ENCODE assay signal across 1 cellular context in genomic region chr1:16149702-16150488, GRCh38.
TF ChIP-seq lines count a peak whose summit lies in the region.

No MANE protein-coding gene starts in this region.

TF ChIP-seq in H1, 55 proteins besides CTCF, POLR2A, EP300 and RAD21:
- TF ChIP-seq HDAC6 (IDR thresholded peaks at IDR 0.05; ENCODE audit: low read depth, low read length) (no peak), GTF2F1 (IDR thresholded peaks at IDR 0.05; ENCODE audit: borderline replicate concordance, low read depth, low read length) (no peak), BRCA1 (IDR thresholded peaks at IDR 0.05; ENCODE audit: low read depth, low read length) (no peak), KDM1A (IDR thresholded peaks at IDR 0.05; ENCODE audit: borderline replicate concordance, low read length) (no peak), YY1 (IDR thresholded peaks at IDR 0.05; ENCODE audit: low read depth, low read length) (no peak), MAFK (IDR thresholded peaks at IDR 0.05; ENCODE audit: low read depth, low read length) (no peak), CTBP2 (IDR thresholded peaks at IDR 0.05; ENCODE audit: borderline replicate concordance, insufficient read depth, insufficient read length, low read length) (no peak), SIX5 (IDR thresholded peaks at IDR 0.05; ENCODE audit: low read depth, low read length) (no peak), CHD7 (IDR thresholded peaks at IDR 0.05; ENCODE audit: insufficient replicate concordance, low read length) (no peak), KDM4A (IDR thresholded peaks at IDR 0.05; ENCODE audit: low read depth, low read length, severe bottlenecking) (no peak), ASH2L (IDR thresholded peaks at IDR 0.05; ENCODE audit: low read length) (no peak), POU5F1 (IDR thresholded peaks at IDR 0.05; ENCODE audit: low read depth, low read length) (no peak), JUND (IDR thresholded peaks at IDR 0.05; ENCODE audit: low read length) (no peak), POLR2AphosphoS5 (IDR thresholded peaks at IDR 0.05; ENCODE audit: low read depth, low read length) (no peak), CHD1 (IDR thresholded peaks at IDR 0.05; ENCODE audit: low read depth, low read length) (no peak), TCF12 (IDR thresholded peaks at IDR 0.05; ENCODE audit: low read depth, low read length) (no peak), PHF8 (conservative IDR thresholded peaks at IDR 0.05; ENCODE audit: low read depth, low read length) (no peak), TAF1 (IDR thresholded peaks at IDR 0.05; ENCODE audit: low read depth, low read length) (no peak)
